Comparison of ENCODE assay signal across 8 cellular contexts in genomic region chr2:169109502-169110409, GRCh38. TPM values are rescaled to one million over a fixed set of nuclear protein-coding genes. Genes with fewer than 3 reads are reported as not detected.
DNase-seq lines count a peak whose midpoint lies in the region; ATAC-seq and TF ChIP-seq lines count a peak whose summit lies in the region.

No MANE protein-coding gene starts in this region.

- no peak overlapping the region for H3K4me3 Mint-ChIP-seq in activated naive CD4-positive, alpha-beta T cell treated with anti-CD3 and anti-CD28 coated beads, Interleukin-2, amount 10 ng/mL, durations not matched to agents 7 days and 5 days

- H3K27ac ChIP-seq in SJSA1 (no peak overlapping the region), parathyroid adenoma (no peak overlapping the region), upper lobe of right lung (no peak overlapping the region)

- H3K4me3 ChIP-seq in SJSA1 (no peak overlapping the region), parathyroid adenoma (ENCODE audit: low read depth, low read length) (no peak overlapping the region), upper lobe of right lung (no peak overlapping the region)

- H3K36me3 Mint-ChIP-seq in activated naive CD4-positive, alpha-beta T cell treated with anti-CD3 and anti-CD28 coated beads, Interleukin-2, amount 10 ng/mL, durations not matched to agents 7 days and 5 days, result peaks cover 7% of the 10 kb centered on the region

- H3K9me3 Mint-ChIP-seq in activated naive CD4-positive, alpha-beta T cell treated with anti-CD3 and anti-CD28 coated beads, Interleukin-2, amount 10 ng/mL, durations not matched to agents 7 days and 5 days, result peaks cover 6% of the 10 kb centered on the region

- CTCF ChIA-PET in activated naive CD4-positive, alpha-beta T cell treated with anti-CD3 and anti-CD28 coated beads, Interleukin-2, amount 10 ng/mL, durations not matched to agents 7 days and 5 days (lab: Charles Lee), result interaction anchor here (0.5 to 6.3 kb wide), 25 partner anchors 9 to 1071 kb away, joined by 3 to 147 read pairs (median 4); partner anchors contain the start of gene DHRS9

- H3K27me3 ChIP-seq in SJSA1 (replicated peaks) (0 out of 2 replicates have a peak, but pooled peaks cover 7% of the 10 kb centered on the region), parathyroid adenoma (ENCODE audit: control insufficient read depth, insufficient read depth, low read length) (no peaks in the 10 kb centered on the region), upper lobe of right lung (no peaks in the 10 kb centered on the region)

- H3K79me2 ChIP-seq in parathyroid adenoma, result no peaks in the 10 kb centered on the region

- no peak overlapping the region for H3K27ac Mint-ChIP-seq in activated naive CD4-positive, alpha-beta T cell treated with anti-CD3 and anti-CD28 coated beads, Interleukin-2, amount 10 ng/mL, durations not matched to agents 7 days and 5 days

- peaks cover 26% of the 10 kb centered on the region for H3K27me3 Mint-ChIP-seq in activated naive CD4-positive, alpha-beta T cell treated with anti-CD3 and anti-CD28 coated beads, Interleukin-2, amount 10 ng/mL, durations not matched to agents 7 days and 5 days

- DNase-seq in CD1c-positive myeloid dendritic cell (ENCODE audit: extremely low spot score) (peak; percentile 84), GM20000 (ENCODE audit: low spot score) (peak; percentile 65), Kasumi-1 (lab: John Stamatoyannopoulos, UW) (peak; percentile 90 to 91), SJSA1 (ENCODE audit: low read depth in 1 of 2, low spot score in 2 of 2) (peak; percentile 48 to 77), head of caudate nucleus (peak; percentile 64 to 93 (median 85)), upper lobe of right lung (peak; percentile 80)
- DNase-seq in activated naive CD4-positive, alpha-beta T cell treated with anti-CD3 and anti-CD28 coated beads, Interleukin-2, amount 10 ng/mL, durations not matched to agents 7 days and 5 days, result peak; percentile 80

- H3K9me3 ChIP-seq in SJSA1 (replicated peaks) (no peaks in the 10 kb centered on the region), parathyroid adenoma (ENCODE audit: control insufficient read depth, low read length) (no peaks in the 10 kb centered on the region), upper lobe of right lung (no peaks in the 10 kb centered on the region)

- intact Hi-C loops in head of caudate nucleus (cut with DNase I), result loop anchor here (10.0 kb wide), 2 partner anchors 145 to 285 kb away; no protein-coding TSS in a partner anchor
- intact Hi-C loops in upper lobe of right lung (cut with DNase I), result no loop called here

- ATAC-seq in upper lobe of right lung, result peak; percentile 94

- no peak overlapping the region for H2AFZ ChIP-seq in parathyroid adenoma

- H3K4me1 ChIP-seq in SJSA1 (replicated peaks) (no peaks in the 10 kb centered on the region), parathyroid adenoma (no peaks in the 10 kb centered on the region), upper lobe of right lung (peaks cover 12% of the 10 kb centered on the region)

- H3K36me3 ChIP-seq in SJSA1 (no peaks in the 10 kb centered on the region), parathyroid adenoma (ENCODE audit: control insufficient read depth, insufficient read depth, low read length) (no peaks in the 10 kb centered on the region), upper lobe of right lung (no peaks in the 10 kb centered on the region)

- no peak overlapping the region for H3K9ac ChIP-seq in parathyroid adenoma

- no peak overlapping the region for H3K4me2 ChIP-seq in parathyroid adenoma (ENCODE audit: low read length)

- TF ChIP-seq CTCF in GM20000 (IDR thresholded peaks at IDR 0.05; ENCODE audit: extremely low read depth, missing control alignments) (peak; percentile 61), parathyroid adenoma (IDR thresholded peaks at IDR 0.05) (peak; percentile 92), upper lobe of right lung (IDR thresholded peaks at IDR 0.05) (peak; percentile 82)

- H3K4me1 Mint-ChIP-seq in activated naive CD4-positive, alpha-beta T cell treated with anti-CD3 and anti-CD28 coated beads, Interleukin-2, amount 10 ng/mL, durations not matched to agents 7 days and 5 days, result peaks cover 54% of the 10 kb centered on the region

RNA-seq across cellular contexts. Expression of gene DHRS9, which starts 40.4 kb away (rescaled TPM):
- total RNA-seq in SJSA1 (2014; rRNA removed; shearing (Covaris generic)), result 0.11 and 0.19 TPM in 2 replicates
- total RNA-seq in upper lobe of right lung, result 7.6 TPM
